Comparison of ENCODE assay signal across 31 cellular contexts in genomic region chr20:58701431-58702160, GRCh38. TPM values are rescaled to one million over a fixed set of nuclear protein-coding genes. Genes with fewer than 3 reads are reported as not detected.
DNase-seq lines count a peak whose midpoint lies in the region; ATAC-seq, FAIRE-seq and TF ChIP-seq lines count a peak whose summit lies in the region.
"Had no signal": no experiment of that assay in that cellular context is flagged by ENCODE, and none has a peak within 500 bp of the region (broad histone marks: within the 10 kb centered on the region; RNA-seq: fewer than 3 reads in every experiment).

No MANE protein-coding gene starts in this region.

- H3K9ac ChIP-seq in endodermal cell (ENCODE audit: extremely low read depth, low read length, poor library complexity, severe bottlenecking): no peak overlapping the region
- H3K9ac ChIP-seq: neural progenitor cell had no signal

- no peaks in the 10 kb centered on the region for H3K4me1 ChIP-seq in left ventricle myocardium inferior
- no peaks in the 10 kb centered on the region for H3K4me1 ChIP-seq in right atrium auricular region
- no peaks in the 10 kb centered on the region for H3K4me1 ChIP-seq in endodermal cell (ENCODE audit: control insufficient read depth, insufficient read depth, low read length)
- no peaks in the 10 kb centered on the region for H3K4me1 ChIP-seq in pancreas
- H3K4me1 ChIP-seq in thyroid gland: no peaks in the 10 kb centered on the region
- H3K4me1 ChIP-seq: breast epithelium, neural progenitor cell had no signal

- TF ChIP-seq POLR2A in thyroid gland (IDR thresholded peaks at IDR 0.05): no peak

- peaks cover 14% of the 10 kb centered on the region for H3K9me3 Mint-ChIP-seq in endodermal cell
- H3K9me3 Mint-ChIP-seq: CD8-positive, alpha-beta T cell; neural progenitor cell; stimulated activated effector memory CD8-positive, alpha-beta T cell treated with anti-CD3 and anti-CD28 coated beads, Interleukin-12 subunit alpha, Interleukin-12 subunit beta, amount 100 ng/mL, for 72 hours had no signal

- TF ChIP-seq CTCF in left ventricle myocardium inferior (IDR thresholded peaks at IDR 0.05; ENCODE audit: borderline replicate concordance) (no peak), right atrium auricular region (IDR thresholded peaks at IDR 0.05) (no peak), endodermal cell (conservative IDR thresholded peaks at IDR 0.05) (no peak), pancreas (IDR thresholded peaks at IDR 0.05) (no peak), thyroid gland (IDR thresholded peaks at IDR 0.05) (no peak)

- FAIRE-seq in pancreas (lab: Jason Lieb, UNC): no peak
- FAIRE-seq: colon, H54, urothelium cell line had no signal

- ATAC-seq in pancreas (no peak), GM21515 (IDR thresholded peaks at IDR 0.05; ENCODE audit: unreplicated experiment) (no peak)
- ATAC-seq: CD8-positive, alpha-beta T cell; Panc1; stimulated activated effector memory CD8-positive, alpha-beta T cell treated with anti-CD3 and anti-CD28 coated beads, Interleukin-12 subunit alpha, Interleukin-12 subunit beta, amount 100 ng/mL, for 72 hours had no signal

- no peak overlapping the region for H3K27ac Mint-ChIP-seq in endodermal cell
- H3K27ac Mint-ChIP-seq: activated naive CD8-positive, alpha-beta T cell; B cell; CD8-positive, alpha-beta T cell; neural progenitor cell; progenitor cell of endocrine pancreas; stimulated activated effector memory CD8-positive, alpha-beta T cell treated with anti-CD3 and anti-CD28 coated beads, Interleukin-12 subunit alpha, Interleukin-12 subunit beta, amount 100 ng/mL, for 72 hours had no signal

- 90 to 93% methylated on average over 18 to 29 of the region's 29 CpGs for WGBS in endodermal cell (ENCODE audit: insufficient coverage in 1 of 2, insufficient read length in 1 of 2), 2 experiments
- 94 to 97% methylated on average over 27 to 29 of the region's 29 CpGs for WGBS in pancreas, 2 donors
- WGBS in thyroid gland, 2 donors: 90 to 93% methylated on average over 23 to 26 of the region's 29 CpGs

- H3K27me3 Mint-ChIP-seq in endodermal cell (ENCODE audit: insufficient read depth): no peaks in the 10 kb centered on the region
- H3K27me3 Mint-ChIP-seq: activated naive CD8-positive, alpha-beta T cell; B cell; progenitor cell of endocrine pancreas had no signal

- H3K9me3 ChIP-seq in left ventricle myocardium inferior (replicated peaks) (no peaks in the 10 kb centered on the region), right atrium auricular region (no peaks in the 10 kb centered on the region), endodermal cell (ENCODE audit: control insufficient read depth, low read length) (peaks cover 4% of the 10 kb centered on the region), pancreas (no peaks in the 10 kb centered on the region), thyroid gland (no peaks in the 10 kb centered on the region)
- H3K9me3 ChIP-seq: breast epithelium had no signal

- H3K4me3 Mint-ChIP-seq in endodermal cell: no peak overlapping the region
- H3K4me3 Mint-ChIP-seq: activated naive CD8-positive, alpha-beta T cell; B cell; CD8-positive, alpha-beta T cell; neural progenitor cell; stimulated activated effector memory CD8-positive, alpha-beta T cell treated with anti-CD3 and anti-CD28 coated beads, Interleukin-12 subunit alpha, Interleukin-12 subunit beta, amount 100 ng/mL, for 72 hours had no signal

- peaks cover 63% of the 10 kb centered on the region for H3K36me3 Mint-ChIP-seq in endodermal cell (ENCODE audit: low read depth)

- H3K27ac ChIP-seq in left ventricle myocardium inferior (replicated peaks): no peak overlapping the region
- H3K27ac ChIP-seq in right atrium auricular region: no peak overlapping the region
- no peak overlapping the region for H3K27ac ChIP-seq in endodermal cell (ENCODE audit: low read depth, low read length)
- no peak overlapping the region for H3K27ac ChIP-seq in pancreas
- H3K27ac ChIP-seq in thyroid gland: no peak overlapping the region
- H3K27ac ChIP-seq: breast epithelium, epithelial cell of prostate, neural progenitor cell had no signal

- intact Hi-C loops in left ventricle myocardium inferior (cut with micrococcal nuclease) (no loop called here), pancreas (cut with DNase I) (no loop called here), thyroid gland (cut with DNase I) (no loop called here)

- H3K4me3 ChIP-seq in left ventricle myocardium inferior (no peak overlapping the region), right atrium auricular region (no peak overlapping the region), endodermal cell (ENCODE audit: low read length) (no peak overlapping the region), pancreas (no peak overlapping the region), thyroid gland (replicated peaks in 1 of 3) (no peak overlapping the region)
- H3K4me3 ChIP-seq: breast epithelium, neural progenitor cell had no signal

- H3K27me3 ChIP-seq in left ventricle myocardium inferior (ENCODE audit: low read depth) (no peaks in the 10 kb centered on the region), right atrium auricular region (no peaks in the 10 kb centered on the region), endodermal cell (ENCODE audit: control insufficient read depth, insufficient read depth, low read length, poor library complexity, severe bottlenecking) (no peaks in the 10 kb centered on the region), pancreas (no peaks in the 10 kb centered on the region), thyroid gland (no peaks in the 10 kb centered on the region)
- H3K27me3 ChIP-seq: breast epithelium, neural progenitor cell had no signal

- peaks cover 6% of the 10 kb centered on the region for H3K4me1 Mint-ChIP-seq in endodermal cell
- H3K4me1 Mint-ChIP-seq: B cell had no signal

- DNase-seq in left ventricle myocardium inferior (peak; percentile 12), right atrium auricular region (ENCODE audit: low spot score) (no peak), endodermal cell (peak; percentile 37), pancreas (peak in 4 of 6 donors; percentile 7 to 55 (median 27)), thyroid gland (no peak)
- no peak for DNase-seq in effector CD8-positive, alpha-beta T cell (lab: John Stamatoyannopoulos, UW)
- DNase-seq: ACHN; activated CD4-positive, alpha-beta T cell treated with anti-CD3 and anti-CD28 coated beads for 4 hours; anterior cingulate cortex; effector CD4-positive, alpha-beta T cell; hypothalamus; NCI-H1417; NCI-H2081 treated with DMSO at 0.1 percent for 48 hours; NCI-H226; NCI-H69; SIG-M5; stimulated activated CD4-positive, alpha-beta T cell treated with anti-CD3 and anti-CD28 coated beads, Interleukin-15, amount 100 ng/mL, for 24 hours; substantia nigra had no signal

- H3K36me3 ChIP-seq in left ventricle myocardium inferior (peaks cover 87% of the 10 kb centered on the region), right atrium auricular region (peaks cover 44% of the 10 kb centered on the region), endodermal cell (ENCODE audit: control insufficient read depth, insufficient read depth, low read length) (peaks cover 61% of the 10 kb centered on the region), pancreas (peaks cover 4 to 45% (median 9%) of the 10 kb centered on the region in 3 donors), thyroid gland (peaks cover 62 to 65% of the 10 kb centered on the region in 2 donors)

RNA-seq across cellular contexts. Expression of gene NPEPL1, which starts 9.0 kb away (rescaled TPM):
- 33.6 TPM for total RNA-seq in left ventricle myocardium inferior
- total RNA-seq in right atrium auricular region: 10 to 100 TPM; 12.2 to 14.1 TPM
- 10 to 100 TPM; 52.9 to 72.8 TPM for total RNA-seq in endodermal cell
- polyA plus RNA-seq in endodermal cell (2013, experiment 1 of 2): 24.1 TPM
- 22.4 TPM for polyA plus RNA-seq in endodermal cell (2013, experiment 2 of 2)
- 10 to 100 TPM; 12.4 to 18.1 (median 17.3) TPM for total RNA-seq in pancreas
- 10 to 100 TPM; 73.8 to 77.8 TPM for polyA plus RNA-seq in pancreas
- total RNA-seq in thyroid gland: 10 to 100 TPM; 41.6 to 56.0 (median 47.2) TPM

RNA-seq across cellular contexts. Expression of gene STX16, which starts 50.5 kb away (rescaled TPM):
- total RNA-seq in left ventricle myocardium inferior (28.0 TPM), right atrium auricular region (10 to 100 TPM; 20.9 to 26.1 TPM), endodermal cell (100 to 1,000 TPM in 1 of 2 donors, 10 to 100 TPM in 1; 91.6 to 114 TPM), pancreas (10 to 100 TPM; 17.9 to 33.4 (median 20.9) TPM), thyroid gland (10 to 100 TPM; 42.5 to 59.1 (median 53.0) TPM)
- polyA plus RNA-seq in endodermal cell (2013, experiment 1 of 2): 60.9 TPM
- 62.3 TPM for polyA plus RNA-seq in endodermal cell (2013, experiment 2 of 2)
- polyA plus RNA-seq in pancreas: 10 to 100 TPM; 58.5 to 67.0 TPM

Comparison
In these comparisons a context has a peak if more than half of its experiments do, and no peak if none do; other contexts are left out.
1. DNase-seq: peak in left ventricle myocardium inferior (single experiment), endodermal cell (single experiment) and pancreas (4 of 6); none in right atrium auricular region (single experiment), effector CD8-positive, alpha-beta T cell (single experiment) and thyroid gland (0 of 2).